ENCODE assay signal across 8 cellular contexts in genomic region chr12:56882407-56882806, GRCh38. TPM values are rescaled to one million over a fixed set of nuclear protein-coding genes. Genes with fewer than 3 reads are reported as not detected.
"Had no signal": no experiment of that assay in that cellular context is flagged by ENCODE, and none has a peak within 500 bp of the region (broad histone marks: within the 10 kb centered on the region; RNA-seq: fewer than 3 reads in every experiment).

No MANE protein-coding gene starts in this region.

RNA-seq across cellular contexts. Expression of gene SDR9C7, which starts 51.8 kb away (rescaled TPM):
- total RNA-seq: LHCN-M2, MCF 10A, PC-9, Right ventricle myocardium inferior, RPMI7951, SJCRH30, SK-MEL-5, T-cell had no signal
